ENCODE assay signal across 28 cellular contexts in the genomic region with DNA sequence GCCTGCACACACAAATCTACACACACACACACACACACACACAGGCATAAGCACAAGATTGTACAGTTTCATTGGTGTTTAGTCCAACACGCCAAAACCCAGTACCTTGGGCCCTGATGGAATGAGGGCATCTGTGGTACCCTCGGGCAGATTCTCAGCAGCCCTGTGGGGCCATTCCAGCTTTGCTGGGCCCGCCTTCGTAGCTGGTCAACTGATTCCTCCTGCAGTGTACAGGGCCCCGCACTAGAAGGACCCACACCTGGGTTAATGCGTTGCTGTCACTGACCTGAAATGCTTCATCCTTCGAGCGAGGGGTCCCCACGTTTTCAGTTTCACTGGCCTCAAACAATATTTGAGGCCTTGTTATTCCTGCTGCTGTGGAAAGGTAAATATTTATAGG.
"Had no signal": no experiment of that assay in that cellular context is flagged by ENCODE, and none has a peak within 500 bp of the region (broad histone marks: within the 10 kb centered on the region; RNA-seq: fewer than 3 reads in every experiment).

No MANE protein-coding gene starts in this region.

- H3K27ac ChIP-seq: colonic mucosa, WERI-Rb-1 had no signal

- ATAC-seq: activated CD4-positive, CD25-positive, alpha-beta regulatory T cell treated with anti-CD3 and anti-CD28 coated beads, Interleukin-2, amount 50 U/mL, for 24 hours; activated CD8-positive, alpha-beta T cell treated with anti-CD3 and anti-CD28 coated beads for 36 hours; activated T-cell treated with anti-CD3 and anti-CD28 coated beads, Interleukin-2, amount 50 U/mL, for 4 hours; activated T-helper 17 cell treated with anti-CD3 and anti-CD28 coated beads, Interleukin-2, amount 50 U/mL, for 72 hours; esophagus mucosa; T-helper 17 cell had no signal

- H3K9me3 Mint-ChIP-seq: activated B cell treated with CpG ODN at 0.5 μM for 24 hours; activated CD8-positive, alpha-beta T cell treated with anti-CD3 and anti-CD28 coated beads for 36 hours; activated naive CD4-positive, alpha-beta T cell treated with anti-CD3 and anti-CD28 coated beads for 36 hours; activated naive CD4-positive, alpha-beta T cell treated with anti-CD3 and anti-CD28 coated beads, Interleukin-2, amount 50 U/mL, for 24 hours; activated T-cell treated with anti-CD3 and anti-CD28 coated beads, Interleukin-2, amount 50 U/mL, for 4 hours; activated T-helper 17 cell treated with anti-CD3 and anti-CD28 coated beads, Interleukin-2, amount 50 U/mL, for 72 hours; T-helper 2 cell treated with Interferon-gamma antibody and Interleukin-4, amounts not matched to agents 5 μg/mL and 100 μg/mL, for 36 hours had no signal

- H3K4me3 ChIP-seq: colonic mucosa had no signal

- DNase-seq: activated B cell treated with CpG ODN at 0.5 μM for 24 hours; activated CD4-positive, alpha-beta T cell treated with anti-CD3 and anti-CD28 coated beads for 48 hours; activated CD4-positive, alpha-beta T cell treated with anti-CD3 and anti-CD28 coated beads, Interleukin-2, amount 50 U/mL, for 1 hour; activated CD4-positive, alpha-beta T cell treated with anti-CD3 and anti-CD28 coated beads, Interleukin-2, amount 50 U/mL, for 48 hours; activated CD8-positive, alpha-beta memory T cell treated with anti-CD3 and anti-CD28 coated beads for 24 hours; activated CD8-positive, alpha-beta T cell treated with anti-CD3 and anti-CD28 coated beads for 36 hours; activated effector memory CD4-positive, alpha-beta T cell treated with Interleukin-2 at 50 U/mL for 16 hours; activated gamma-delta T cell treated with Interleukin-2 at 50 U/mL for 16 hours; activated naive CD4-positive, alpha-beta T cell treated with anti-CD3 and anti-CD28 coated beads for 36 hours; activated T-cell treated with anti-CD3 and anti-CD28 coated beads, Interleukin-2, amount 50 U/mL, for 4 hours; amniotic stem cell; anterior cingulate cortex; caudate nucleus; colonic mucosa; effector CD8-positive, alpha-beta T cell; foreskin fibroblast; T-helper 1 cell; T-helper 17 cell; T1000; WERI-Rb-1 had no signal

- H3K4me3 Mint-ChIP-seq: activated B cell treated with CpG ODN at 0.5 μM for 24 hours; activated CD8-positive, alpha-beta T cell treated with anti-CD3 and anti-CD28 coated beads for 36 hours; activated naive CD4-positive, alpha-beta T cell treated with anti-CD3 and anti-CD28 coated beads for 36 hours; activated naive CD4-positive, alpha-beta T cell treated with anti-CD3 and anti-CD28 coated beads, Interleukin-2, amount 50 U/mL, for 24 hours; activated T-cell treated with anti-CD3 and anti-CD28 coated beads, Interleukin-2, amount 50 U/mL, for 4 hours; activated T-helper 17 cell treated with anti-CD3 and anti-CD28 coated beads, Interleukin-2, amount 50 U/mL, for 72 hours; T-helper 17 cell; T-helper 2 cell treated with Interferon-gamma antibody and Interleukin-4, amounts not matched to agents 5 μg/mL and 100 μg/mL, for 36 hours had no signal

- H3K9me3 ChIP-seq: colonic mucosa had no signal

- H3K4me1 Mint-ChIP-seq: activated B cell treated with CpG ODN at 0.5 μM for 24 hours; activated naive CD4-positive, alpha-beta T cell treated with anti-CD3 and anti-CD28 coated beads, Interleukin-2, amount 50 U/mL, for 24 hours; activated T-helper 17 cell treated with anti-CD3 and anti-CD28 coated beads, Interleukin-2, amount 50 U/mL, for 72 hours; T-helper 17 cell had no signal

- H3K36me3 ChIP-seq: colonic mucosa, WERI-Rb-1 had no signal

- H3K4me1 ChIP-seq: colonic mucosa had no signal

- H3K36me3 Mint-ChIP-seq: activated naive CD4-positive, alpha-beta T cell treated with anti-CD3 and anti-CD28 coated beads, Interleukin-2, amount 50 U/mL, for 24 hours had no signal

- H3K27me3 ChIP-seq: colonic mucosa had no signal

- H3K27ac Mint-ChIP-seq: activated B cell treated with CpG ODN at 0.5 μM for 24 hours; activated CD8-positive, alpha-beta T cell treated with anti-CD3 and anti-CD28 coated beads for 36 hours; activated naive CD4-positive, alpha-beta T cell treated with anti-CD3 and anti-CD28 coated beads for 36 hours; activated naive CD4-positive, alpha-beta T cell treated with anti-CD3 and anti-CD28 coated beads, Interleukin-2, amount 50 U/mL, for 24 hours; activated T-helper 17 cell treated with anti-CD3 and anti-CD28 coated beads, Interleukin-2, amount 50 U/mL, for 72 hours; T-helper 17 cell; T-helper 2 cell treated with Interferon-gamma antibody and Interleukin-4, amounts not matched to agents 5 μg/mL and 100 μg/mL, for 36 hours had no signal

- FAIRE-seq: astrocyte, endometrium, frontal cortex had no signal
